19 cellular contexts compared by ENCODE assay signal in the genomic region with DNA sequence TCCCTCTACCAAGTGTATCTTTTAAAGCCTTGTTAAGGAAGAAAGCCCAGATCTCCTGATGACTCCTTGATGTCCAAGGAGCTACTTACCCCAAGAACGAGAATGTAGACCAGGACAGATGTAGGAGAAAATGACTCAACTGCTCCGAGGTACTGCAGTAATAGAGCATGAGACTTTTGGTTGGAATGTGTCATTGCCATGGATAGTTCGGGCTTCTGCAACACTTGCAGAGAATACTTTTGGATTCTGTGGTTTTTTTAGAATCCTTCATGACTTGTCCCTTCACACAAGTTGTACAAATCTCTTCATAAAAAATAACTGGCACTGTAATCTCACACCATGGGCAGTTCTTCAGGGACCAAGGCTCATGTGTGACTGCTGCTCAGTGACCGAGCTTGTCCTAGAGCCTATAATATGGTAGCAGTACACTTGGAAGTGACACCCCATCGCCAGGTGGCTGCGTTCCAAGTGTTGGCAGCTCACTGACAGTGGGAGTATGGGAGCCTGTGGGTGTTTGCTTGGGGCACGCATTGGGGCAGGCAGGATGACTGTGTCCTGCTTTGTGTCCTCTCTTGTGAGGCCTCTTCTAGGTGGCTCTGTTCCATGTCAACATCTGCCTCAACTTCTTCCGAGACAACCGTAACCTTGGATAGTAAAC.
DNase-seq lines count a peak whose midpoint lies in the region; TF ChIP-seq lines count a peak whose summit lies in the region.
"Had no signal": no experiment of that assay in that cellular context is flagged by ENCODE, and none has a peak within 500 bp of the region (broad histone marks: within the 10 kb centered on the region; RNA-seq: fewer than 3 reads in every experiment).

No MANE protein-coding gene starts in this region.

- H3K36me3 ChIP-seq in osteoblast (ENCODE audit: insufficient read depth, low read length): no peaks in the 10 kb centered on the region
- H3K36me3 ChIP-seq in esophagus muscularis mucosa: no peaks in the 10 kb centered on the region
- H3K36me3 ChIP-seq: SJSA1 had no signal

- WGBS in esophagus muscularis mucosa: 86% methylated on average over 9 of the region's 9 CpGs

- no peak for TF ChIP-seq EP300 in esophagus muscularis mucosa (IDR thresholded peaks at IDR 0.05)

- no peaks in the 10 kb centered on the region for H4K20me1 ChIP-seq in osteoblast (ENCODE audit: insufficient read depth, low read length)

- no peak overlapping the region for H3K27ac ChIP-seq in osteoblast (ENCODE audit: low read depth, low read length)
- H3K27ac ChIP-seq in esophagus muscularis mucosa (replicated peaks in 1 of 4): no peak overlapping the region
- H3K27ac ChIP-seq: SJSA1 had no signal

- no peaks in the 10 kb centered on the region for H3K27me3 ChIP-seq in osteoblast (ENCODE audit: insufficient read depth, low read length)
- no peaks in the 10 kb centered on the region for H3K27me3 ChIP-seq in esophagus muscularis mucosa
- H3K27me3 ChIP-seq: SJSA1 had no signal

- H3K4me1 ChIP-seq in osteoblast (ENCODE audit: insufficient read depth, low read length) (no peaks in the 10 kb centered on the region), esophagus muscularis mucosa (no peaks in the 10 kb centered on the region)
- H3K4me1 ChIP-seq: SJSA1 had no signal

- no peak overlapping the region for H3K4me2 ChIP-seq in osteoblast (ENCODE audit: insufficient read depth, low read length)

- TF ChIP-seq POLR2A in NB4 (IDR thresholded peaks at IDR 0.05; ENCODE audit: extremely low read depth, insufficient read length): no peak
- TF ChIP-seq POLR2A in esophagus muscularis mucosa (IDR thresholded peaks at IDR 0.05; ENCODE audit: low read depth): no peak

- H3K79me2 ChIP-seq in osteoblast (ENCODE audit: insufficient read depth, low read length): no peaks in the 10 kb centered on the region

- H2AFZ ChIP-seq in osteoblast (ENCODE audit: low read length): no peak overlapping the region

- no peaks in the 10 kb centered on the region for H3K9me3 ChIP-seq in osteoblast (ENCODE audit: low read depth, low read length)
- no peaks in the 10 kb centered on the region for H3K9me3 ChIP-seq in esophagus muscularis mucosa
- H3K9me3 ChIP-seq: SJSA1 had no signal

- DNase-seq in EH (ENCODE audit: low read depth) (peak; percentile 97), NB4 (ENCODE audit: low read depth) (peak; percentile 0), germinal center (ENCODE audit: low spot score) (peak; percentile 2), osteoblast (ENCODE audit: insufficient read length, low spot score, missing footprints) (peak; percentile 23), NCI-H2171 (lab: John Stamatoyannopoulos, UW) (no peak), GM19240 (ENCODE audit: insufficient read length, low spot score) (no peak), esophagus muscularis mucosa (ENCODE audit: extremely low spot score) (no peak), cortex of kidney (lab: John Stamatoyannopoulos, UW) (no peak)
- DNase-seq: activated CD4-positive, alpha-beta T cell treated with anti-CD3 and anti-CD28 coated beads, Interleukin-2, amount 50 U/mL, for 4 hours; activated effector memory CD4-positive, alpha-beta T cell treated with Interleukin-2 at 50 U/mL for 16 hours; activated naive CD8-positive, alpha-beta T cell treated with anti-CD3 and anti-CD28 coated beads, Interleukin-2, amount 50 U/mL, for 24 hours; CD8-positive, alpha-beta memory T cell; DMS79 treated with DMSO at 0.1 percent for 48 hours; foreskin melanocyte; HCEC 1CT; NCI-H1417 treated with DMSO at 0.1 percent for 48 hours; NCI-H2171 treated with DMSO at 0.1 percent for 48 hours; stimulated activated naive CD4-positive, alpha-beta T cell had no signal

- TF ChIP-seq CTCF in NB4 (IDR thresholded peaks at IDR 0.05; ENCODE audit: low read depth, low read length) (no peak), osteoblast (IDR thresholded peaks at IDR 0.05; ENCODE audit: extremely low read depth, low read depth, low read length) (no peak), esophagus muscularis mucosa (IDR thresholded peaks at IDR 0.05) (no peak)

- H3K4me3 ChIP-seq in NB4 (ENCODE audit: low read depth, low read length) (no peak overlapping the region), osteoblast (ENCODE audit: insufficient read depth, low read length) (no peak overlapping the region), esophagus muscularis mucosa (no peak overlapping the region)
- H3K4me3 ChIP-seq: SJSA1 had no signal

- intact Hi-C loops in esophagus muscularis mucosa (cut with DNase I): no loop called here

Comparison
In these comparisons a context has a peak if more than half of its experiments do, and no peak if none do; other contexts are left out.
1. DNase-seq: peak in EH (single experiment), NB4 (single experiment), germinal center (single experiment) and osteoblast (single experiment); none in NCI-H2171 (single experiment), GM19240 (single experiment), esophagus muscularis mucosa (single experiment) and cortex of kidney (single experiment).